ENCODE assay signal across 8 cellular contexts in genomic region chr22:30196141-30196866, GRCh38. TPM values are rescaled to one million over a fixed set of nuclear protein-coding genes. Genes with fewer than 3 reads are reported as not detected.
DNase-seq lines count a peak whose midpoint lies in the region; ATAC-seq and TF ChIP-seq lines count a peak whose summit lies in the region.

No MANE protein-coding gene starts in this region.

- H3K4me1 Mint-ChIP-seq in osteocyte (ENCODE audit: unreplicated experiment), result peaks cover 47% of the 10 kb centered on the region

- H3K27ac Mint-ChIP-seq in osteocyte (ENCODE audit: unreplicated experiment), result peak overlapping the region; percentile 100

- no peak for ATAC-seq in GM21528 (IDR thresholded peaks at IDR 0.05; ENCODE audit: low FRiP score, unreplicated experiment)

- H3K36me3 Mint-ChIP-seq in osteocyte (ENCODE audit: unreplicated experiment), result peaks cover 4% of the 10 kb centered on the region

- no peaks in the 10 kb centered on the region for H3K9me3 Mint-ChIP-seq in osteocyte (ENCODE audit: unreplicated experiment)

- no peaks in the 10 kb centered on the region for H3K27me3 Mint-ChIP-seq in osteocyte (ENCODE audit: unreplicated experiment)

- DNase-seq in AG08395 (ENCODE audit: low spot score) (peak; percentile 87), HFF-Myc (ENCODE audit: extremely low read depth, low read depth) (peak; percentile 98), NCI-H82 treated with DMSO at 0.1 percent for 48 hours (lab: John Stamatoyannopoulos, UW; ENCODE audit: unreplicated experiment) (peak; percentile 67), fibroblast of villous mesenchyme (ENCODE audit: low read depth) (peak; percentile 100), osteocyte (ENCODE audit: extremely low spot score, unreplicated experiment) (peak; percentile 94), ureter (ENCODE audit: low spot score) (peak; percentile 72)
- peak; percentile 39 for DNase-seq in activated T-cell treated with anti-CD3 and anti-CD28 coated beads, Interleukin-2, amount 50 U/mL, for 1 hour

- H3K4me3 ChIP-seq in HFF-Myc (replicated peaks; ENCODE audit: low read depth, low read length) (0 out of 2 replicates have a peak overlapping the region, but pooled peaks have one; percentile 8), fibroblast of villous mesenchyme (ENCODE audit: low read depth, low read length) (peak overlapping the region; percentile 2)

- peak overlapping the region; percentile 61 for H3K4me3 Mint-ChIP-seq in osteocyte (ENCODE audit: unreplicated experiment)

- TF ChIP-seq CTCF in HFF-Myc (IDR thresholded peaks at IDR 0.05; ENCODE audit: low read depth, low read length, missing control alignments) (no peak), fibroblast of villous mesenchyme (IDR thresholded peaks at IDR 0.05; ENCODE audit: insufficient read depth, low read depth, low read length) (no peak), osteocyte (IDR thresholded peaks at IDR 0.05) (no peak)

RNA-seq across cellular contexts. Expression of gene LIF, which starts 50.3 kb away (rescaled TPM):
- 7.4 and 7.8 TPM in 2 replicates for total RNA-seq in fibroblast of villous mesenchyme
- total RNA-seq in osteocyte, result 13.7 and 15.5 TPM in 2 replicates
- total RNA-seq in ureter, result 2.1 TPM

Comparison
In these comparisons a context has a peak if more than half of its experiments do, and no peak if none do; other contexts are left out.
1. DNase-seq: peak in every context shown above with its lines; median percentile 100 in fibroblast of villous mesenchyme; 98 in HFF-Myc; 94 in osteocyte; 87 in AG08395; 72 in ureter; 67 in NCI-H82 treated with DMSO at 0.1 percent for 48 hours; 39 in activated T-cell treated with anti-CD3 and anti-CD28 coated beads, Interleukin-2, amount 50 U/mL, for 1 hour.